ENCODE assay signal across 1 cellular context in genomic region chr20:49668181-49668877, GRCh38.
TF ChIP-seq lines count a peak whose summit lies in the region.

No MANE protein-coding gene starts in this region.

TF ChIP-seq in GM12878, 131 proteins besides CTCF, POLR2A, EP300 and RAD21 (continued from another document and continues in another):
- TF ChIP-seq, protein P1, sequence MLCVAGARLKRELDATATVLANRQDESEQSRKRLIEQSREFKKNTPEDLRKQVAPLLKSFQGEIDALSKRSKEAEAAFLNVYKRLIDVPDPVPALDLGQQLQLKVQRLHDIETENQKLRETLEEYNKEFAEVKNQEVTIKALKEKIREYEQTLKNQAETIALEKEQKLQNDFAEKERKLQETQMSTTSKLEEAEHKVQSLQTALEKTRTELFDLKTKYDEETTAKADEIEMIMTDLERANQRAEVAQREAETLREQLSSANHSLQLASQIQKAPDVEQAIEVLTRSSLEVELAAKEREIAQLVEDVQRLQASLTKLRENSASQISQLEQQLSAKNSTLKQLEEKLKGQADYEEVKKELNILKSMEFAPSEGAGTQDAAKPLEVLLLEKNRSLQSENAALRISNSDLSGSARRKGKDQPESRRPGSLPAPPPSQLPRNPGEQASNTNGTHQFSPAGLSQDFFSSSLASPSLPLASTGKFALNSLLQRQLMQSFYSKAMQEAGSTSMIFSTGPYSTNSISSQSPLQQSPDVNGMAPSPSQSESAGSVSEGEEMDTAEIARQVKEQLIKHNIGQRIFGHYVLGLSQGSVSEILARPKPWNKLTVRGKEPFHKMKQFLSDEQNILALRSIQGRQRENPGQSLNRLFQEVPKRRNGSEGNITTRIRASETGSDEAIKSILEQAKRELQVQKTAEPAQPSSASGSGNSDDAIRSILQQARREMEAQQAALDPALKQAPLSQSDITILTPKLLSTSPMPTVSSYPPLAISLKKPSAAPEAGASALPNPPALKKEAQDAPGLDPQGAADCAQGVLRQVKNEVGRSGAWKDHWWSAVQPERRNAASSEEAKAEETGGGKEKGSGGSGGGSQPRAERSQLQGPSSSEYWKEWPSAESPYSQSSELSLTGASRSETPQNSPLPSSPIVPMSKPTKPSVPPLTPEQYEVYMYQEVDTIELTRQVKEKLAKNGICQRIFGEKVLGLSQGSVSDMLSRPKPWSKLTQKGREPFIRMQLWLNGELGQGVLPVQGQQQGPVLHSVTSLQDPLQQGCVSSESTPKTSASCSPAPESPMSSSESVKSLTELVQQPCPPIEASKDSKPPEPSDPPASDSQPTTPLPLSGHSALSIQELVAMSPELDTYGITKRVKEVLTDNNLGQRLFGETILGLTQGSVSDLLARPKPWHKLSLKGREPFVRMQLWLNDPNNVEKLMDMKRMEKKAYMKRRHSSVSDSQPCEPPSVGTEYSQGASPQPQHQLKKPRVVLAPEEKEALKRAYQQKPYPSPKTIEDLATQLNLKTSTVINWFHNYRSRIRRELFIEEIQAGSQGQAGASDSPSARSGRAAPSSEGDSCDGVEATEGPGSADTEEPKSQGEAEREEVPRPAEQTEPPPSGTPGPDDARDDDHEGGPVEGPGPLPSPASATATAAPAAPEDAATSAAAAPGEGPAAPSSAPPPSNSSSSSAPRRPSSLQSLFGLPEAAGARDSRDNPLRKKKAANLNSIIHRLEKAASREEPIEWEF (IDR thresholded peaks at IDR 0.05; ENCODE audit: insufficient replicate concordance, low read depth, low read length), result no peak
- TF ChIP-seq, protein P2, sequence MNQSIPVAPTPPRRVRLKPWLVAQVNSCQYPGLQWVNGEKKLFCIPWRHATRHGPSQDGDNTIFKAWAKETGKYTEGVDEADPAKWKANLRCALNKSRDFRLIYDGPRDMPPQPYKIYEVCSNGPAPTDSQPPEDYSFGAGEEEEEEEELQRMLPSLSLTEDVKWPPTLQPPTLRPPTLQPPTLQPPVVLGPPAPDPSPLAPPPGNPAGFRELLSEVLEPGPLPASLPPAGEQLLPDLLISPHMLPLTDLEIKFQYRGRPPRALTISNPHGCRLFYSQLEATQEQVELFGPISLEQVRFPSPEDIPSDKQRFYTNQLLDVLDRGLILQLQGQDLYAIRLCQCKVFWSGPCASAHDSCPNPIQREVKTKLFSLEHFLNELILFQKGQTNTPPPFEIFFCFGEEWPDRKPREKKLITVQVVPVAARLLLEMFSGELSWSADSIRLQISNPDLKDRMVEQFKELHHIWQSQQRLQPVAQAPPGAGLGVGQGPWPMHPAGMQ (IDR thresholded peaks at IDR 0.05; ENCODE audit: borderline replicate concordance), result no peak
- TF ChIP-seq POU2F2 (IDR thresholded peaks at IDR 0.05; ENCODE audit: borderline replicate concordance, low read depth, low read length), result peak; percentile 49; the same call in 1 of the 3 replicates
- TF ChIP-seq, protein P3, sequence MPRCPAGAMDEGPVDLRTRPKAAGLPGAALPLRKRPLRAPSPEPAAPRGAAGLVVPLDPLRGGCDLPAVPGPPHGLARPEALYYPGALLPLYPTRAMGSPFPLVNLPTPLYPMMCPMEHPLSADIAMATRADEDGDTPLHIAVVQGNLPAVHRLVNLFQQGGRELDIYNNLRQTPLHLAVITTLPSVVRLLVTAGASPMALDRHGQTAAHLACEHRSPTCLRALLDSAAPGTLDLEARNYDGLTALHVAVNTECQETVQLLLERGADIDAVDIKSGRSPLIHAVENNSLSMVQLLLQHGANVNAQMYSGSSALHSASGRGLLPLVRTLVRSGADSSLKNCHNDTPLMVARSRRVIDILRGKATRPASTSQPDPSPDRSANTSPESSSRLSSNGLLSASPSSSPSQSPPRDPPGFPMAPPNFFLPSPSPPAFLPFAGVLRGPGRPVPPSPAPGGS (IDR thresholded peaks at IDR 0.05; ENCODE audit: borderline replicate concordance, insufficient read depth, low read depth, low read length, poor library complexity, severe bottlenecking), result no peak
- TF ChIP-seq SPI1 (IDR thresholded peaks at IDR 0.05; ENCODE audit: borderline replicate concordance, insufficient read depth, low read depth, low read length), result peak; percentile 86
- TF ChIP-seq GATAD2B (conservative IDR thresholded peaks at IDR 0.05; ENCODE audit: low read depth), result peak; percentile 60
- no peak for TF ChIP-seq NFXL1 (IDR thresholded peaks at IDR 0.05; ENCODE audit: borderline replicate concordance)
- TF ChIP-seq, protein P4, sequence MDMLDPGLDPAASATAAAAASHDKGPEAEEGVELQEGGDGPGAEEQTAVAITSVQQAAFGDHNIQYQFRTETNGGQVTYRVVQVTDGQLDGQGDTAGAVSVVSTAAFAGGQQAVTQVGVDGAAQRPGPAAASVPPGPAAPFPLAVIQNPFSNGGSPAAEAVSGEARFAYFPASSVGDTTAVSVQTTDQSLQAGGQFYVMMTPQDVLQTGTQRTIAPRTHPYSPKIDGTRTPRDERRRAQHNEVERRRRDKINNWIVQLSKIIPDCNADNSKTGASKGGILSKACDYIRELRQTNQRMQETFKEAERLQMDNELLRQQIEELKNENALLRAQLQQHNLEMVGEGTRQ (IDR thresholded peaks at IDR 0.05; ENCODE audit: borderline replicate concordance, low read depth, low read length), result no peak
- 0 out of 2 replicates have a peak, but pooled peaks have one; percentile 13 for TF ChIP-seq MEF2A (IDR thresholded peaks at IDR 0.05; ENCODE audit: insufficient read depth, low read depth, low read length)
- TF ChIP-seq ZSCAN29 (IDR thresholded peaks at IDR 0.05), result no peak
- peak; percentile 69; the same call in 1 of the 2 replicates for TF ChIP-seq CHD2 (IDR thresholded peaks at IDR 0.05; ENCODE audit: borderline replicate concordance, low read depth, low read length)
- TF ChIP-seq NKRF (conservative IDR thresholded peaks at IDR 0.05), result no peak
- TF ChIP-seq HDGF (IDR thresholded peaks at IDR 0.05), result peak; percentile 98
- TF ChIP-seq SMC3 (IDR thresholded peaks at IDR 0.05; ENCODE audit: borderline replicate concordance, low read length), result peak; percentile 13; the same call in 1 of the 2 replicates
- TF ChIP-seq RELB (IDR thresholded peaks at IDR 0.05; ENCODE audit: low read depth), result peak; percentile 76
- TF ChIP-seq CREB1 (IDR thresholded peaks at IDR 0.05; ENCODE audit: low read depth), result peak; percentile 70
- TF ChIP-seq SMAD5 (IDR thresholded peaks at IDR 0.05; ENCODE audit: low read depth), result no peak
- TF ChIP-seq POLR2AphosphoS5 (IDR thresholded peaks at IDR 0.05; ENCODE audit: low read length), result peak; percentile 92
- TF ChIP-seq HDAC6 (IDR thresholded peaks at IDR 0.05; ENCODE audit: unreplicated experiment), result no peak
- TF ChIP-seq IKZF1 (conservative IDR thresholded peaks at IDR 0.05), result peak; percentile 94
- no peak for TF ChIP-seq SREBF2 (IDR thresholded peaks at IDR 0.05; ENCODE audit: low read length)
- TF ChIP-seq SKIL (IDR thresholded peaks at IDR 0.05; ENCODE audit: low read depth, poor library complexity, severe bottlenecking), result no peak
- TF ChIP-seq MYB (IDR thresholded peaks at IDR 0.05; ENCODE audit: borderline replicate concordance, low read depth, low read length), result no peak
- TF ChIP-seq, protein P5, sequence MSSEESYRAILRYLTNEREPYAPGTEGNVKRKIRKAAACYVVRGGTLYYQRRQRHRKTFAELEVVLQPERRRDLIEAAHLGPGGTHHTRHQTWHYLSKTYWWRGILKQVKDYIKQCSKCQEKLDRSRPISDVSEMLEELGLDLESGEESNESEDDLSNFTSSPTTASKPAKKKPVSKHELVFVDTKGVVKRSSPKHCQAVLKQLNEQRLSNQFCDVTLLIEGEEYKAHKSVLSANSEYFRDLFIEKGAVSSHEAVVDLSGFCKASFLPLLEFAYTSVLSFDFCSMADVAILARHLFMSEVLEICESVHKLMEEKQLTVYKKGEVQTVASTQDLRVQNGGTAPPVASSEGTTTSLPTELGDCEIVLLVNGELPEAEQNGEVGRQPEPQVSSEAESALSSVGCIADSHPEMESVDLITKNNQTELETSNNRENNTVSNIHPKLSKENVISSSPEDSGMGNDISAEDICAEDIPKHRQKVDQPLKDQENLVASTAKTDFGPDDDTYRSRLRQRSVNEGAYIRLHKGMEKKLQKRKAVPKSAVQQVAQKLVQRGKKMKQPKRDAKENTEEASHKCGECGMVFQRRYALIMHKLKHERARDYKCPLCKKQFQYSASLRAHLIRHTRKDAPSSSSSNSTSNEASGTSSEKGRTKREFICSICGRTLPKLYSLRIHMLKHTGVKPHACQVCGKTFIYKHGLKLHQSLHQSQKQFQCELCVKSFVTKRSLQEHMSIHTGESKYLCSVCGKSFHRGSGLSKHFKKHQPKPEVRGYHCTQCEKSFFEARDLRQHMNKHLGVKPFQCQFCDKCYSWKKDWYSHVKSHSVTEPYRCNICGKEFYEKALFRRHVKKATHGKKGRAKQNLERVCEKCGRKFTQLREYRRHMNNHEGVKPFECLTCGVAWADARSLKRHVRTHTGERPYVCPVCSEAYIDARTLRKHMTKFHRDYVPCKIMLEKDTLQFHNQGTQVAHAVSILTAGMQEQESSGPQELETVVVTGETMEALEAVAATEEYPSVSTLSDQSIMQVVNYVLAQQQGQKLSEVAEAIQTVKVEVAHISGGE (CRISPR knock-in tag; IDR thresholded peaks at IDR 0.05), result no peak
- TF ChIP-seq PML (IDR thresholded peaks at IDR 0.05; ENCODE audit: low read length), result no peak
- peak; percentile 68; the same call in 1 of the 2 replicates for TF ChIP-seq SMARCA5 (IDR thresholded peaks at IDR 0.05)
- TF ChIP-seq SREBF1 (IDR thresholded peaks at IDR 0.05; ENCODE audit: low read length), result no peak
- TF ChIP-seq TCF12 (IDR thresholded peaks at IDR 0.05; ENCODE audit: low read depth, low read length), result peak; percentile 45; the same call in 1 of the 2 replicates
- TF ChIP-seq ZBED1 (IDR thresholded peaks at IDR 0.05; ENCODE audit: borderline replicate concordance), result peak; percentile 23; the same call in 1 of the 2 replicates
- no peak for TF ChIP-seq BRCA1 (IDR thresholded peaks at IDR 0.05; ENCODE audit: low read depth, low read length)
- TF ChIP-seq, protein P6, sequence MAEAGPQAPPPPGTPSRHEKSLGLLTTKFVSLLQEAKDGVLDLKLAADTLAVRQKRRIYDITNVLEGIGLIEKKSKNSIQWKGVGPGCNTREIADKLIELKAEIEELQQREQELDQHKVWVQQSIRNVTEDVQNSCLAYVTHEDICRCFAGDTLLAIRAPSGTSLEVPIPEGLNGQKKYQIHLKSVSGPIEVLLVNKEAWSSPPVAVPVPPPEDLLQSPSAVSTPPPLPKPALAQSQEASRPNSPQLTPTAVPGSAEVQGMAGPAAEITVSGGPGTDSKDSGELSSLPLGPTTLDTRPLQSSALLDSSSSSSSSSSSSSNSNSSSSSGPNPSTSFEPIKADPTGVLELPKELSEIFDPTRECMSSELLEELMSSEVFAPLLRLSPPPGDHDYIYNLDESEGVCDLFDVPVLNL (IDR thresholded peaks at IDR 0.05; ENCODE audit: low read depth, low read length), result no peak
- peak; percentile 99 for TF ChIP-seq TAF1 (IDR thresholded peaks at IDR 0.05; ENCODE audit: borderline replicate concordance, low read depth, low read length)
- TF ChIP-seq MXI1 (IDR thresholded peaks at IDR 0.05; ENCODE audit: low read depth, low read length), result peak; percentile 48; the same call in 1 of the 2 replicates
- no peak for TF ChIP-seq STAT1 (conservative IDR thresholded peaks at IDR 0.05)
- TF ChIP-seq MTA3 (IDR thresholded peaks at IDR 0.05; ENCODE audit: borderline replicate concordance, low read length), result no peak
- peak; percentile 93 for TF ChIP-seq PKNOX1 (IDR thresholded peaks at IDR 0.05)
- TF ChIP-seq SUPT20H (IDR thresholded peaks at IDR 0.05; ENCODE audit: borderline replicate concordance, control insufficient read depth, low read depth, low read length), result no peak
- no peak for TF ChIP-seq NFIC (IDR thresholded peaks at IDR 0.05; ENCODE audit: low read depth, low read length)
- no peak for TF ChIP-seq NFYA (IDR thresholded peaks at IDR 0.05; ENCODE audit: borderline replicate concordance, low read depth, low read length)
- no peak for TF ChIP-seq GABPA (IDR thresholded peaks at IDR 0.05; ENCODE audit: low read depth)
